21 cellular contexts compared by ENCODE assay signal in the genomic region with DNA sequence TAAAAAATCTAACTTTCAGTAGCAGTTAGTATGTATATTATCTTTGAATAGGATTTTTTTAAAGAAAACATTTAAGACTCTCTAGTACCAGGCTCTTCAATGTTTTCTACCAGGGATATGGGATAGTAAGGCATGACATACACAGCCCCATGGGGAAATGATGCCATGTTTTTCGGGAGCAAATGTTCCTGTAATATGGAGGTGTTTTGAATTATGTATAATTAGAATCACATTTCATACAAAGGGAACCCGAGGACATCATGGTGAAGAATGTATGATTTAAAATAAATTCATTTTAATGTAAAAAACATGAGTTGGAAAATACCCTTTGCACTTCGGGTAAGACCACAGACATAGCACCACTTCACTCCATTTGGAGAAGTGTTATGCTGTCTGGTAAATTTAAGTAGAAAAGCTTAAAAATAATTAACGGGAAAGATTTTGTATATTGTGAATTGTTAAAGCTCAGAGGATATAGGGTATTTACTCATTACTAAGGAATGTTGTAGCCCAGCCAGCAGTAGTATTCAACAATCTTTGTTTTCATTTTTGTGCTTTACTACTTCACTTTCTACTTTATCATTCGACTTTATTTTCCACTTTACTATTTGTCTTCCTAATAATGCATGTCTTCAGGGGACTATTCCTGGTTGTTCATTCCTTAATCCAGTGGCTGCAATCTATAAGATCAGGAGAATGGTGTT.
DNase-seq lines count a peak whose midpoint lies in the region; ATAC-seq, FAIRE-seq and TF ChIP-seq lines count a peak whose summit lies in the region.
"Had no signal": no experiment of that assay in that cellular context is flagged by ENCODE, and none has a peak within 500 bp of the region (broad histone marks: within the 10 kb centered on the region; RNA-seq: fewer than 3 reads in every experiment).

No MANE protein-coding gene starts in this region.

- in situ Hi-C loops in astrocyte of the cerebellum (cut with HindIII; ENCODE audit: low sequenced_read_pairs): no loop called here

- 47 to 59% methylated on average over 5 of the region's 5 CpGs for WGBS in pancreas, 2 donors

- DNase-seq in H54 (ENCODE audit: insufficient read length, low spot score) (no peak), astrocyte of the cerebellum (ENCODE audit: low read depth) (peak; percentile 18), fibroblast of mammary gland (ENCODE audit: low read depth) (peak; percentile 79), retinal pigment epithelial cell (ENCODE audit: low read depth) (peak; percentile 28), pancreas (no peak), DMS153 treated with DMSO at 0.1 percent for 48 hours (lab: John Stamatoyannopoulos, UW; ENCODE audit: unreplicated experiment) (no peak)
- DNase-seq: activated CD4-positive, alpha-beta memory T cell treated with anti-CD3 and anti-CD28 coated beads, Interleukin-2, amount 10 ng/mL, durations not matched to agents 7 days and 5 days; AML-193; amniotic stem cell; cerebellar nuclear complex; DMS79 treated with DMSO at 0.1 percent for 48 hours; effector CD4-positive, alpha-beta T cell; H9; natural killer cell; NCI-H1105; NCI-H2081 treated with DMSO at 0.1 percent for 48 hours; NCI-H510A; stimulated activated naive CD4-positive, alpha-beta T cell; tibial artery had no signal

- H3K4me3 ChIP-seq in astrocyte of the cerebellum (ENCODE audit: low read depth, low read length) (no peak overlapping the region), fibroblast of mammary gland (ENCODE audit: control insufficient read depth, low read depth, low read length) (no peak overlapping the region), retinal pigment epithelial cell (ENCODE audit: low read length) (no peak overlapping the region), pancreas (no peak overlapping the region)
- H3K4me3 ChIP-seq: tibial artery had no signal

- H3K27ac ChIP-seq in pancreas: no peak overlapping the region
- H3K27ac ChIP-seq: tibial artery had no signal

- ATAC-seq in pancreas (no peak), HG02973 (IDR thresholded peaks at IDR 0.05; ENCODE audit: unreplicated experiment) (no peak)
- ATAC-seq: natural killer cell, Right ventricle myocardium inferior had no signal

- no peaks in the 10 kb centered on the region for H3K36me3 ChIP-seq in pancreas
- H3K36me3 ChIP-seq: tibial artery had no signal

- no peak for TF ChIP-seq POLR2A in H54 (IDR thresholded peaks at IDR 0.05; ENCODE audit: low read depth, low read length)

- no peaks in the 10 kb centered on the region for H3K4me1 ChIP-seq in pancreas
- H3K4me1 ChIP-seq: tibial artery had no signal

- H3K9me3 ChIP-seq in pancreas: no peaks in the 10 kb centered on the region
- H3K9me3 ChIP-seq: tibial artery had no signal

- H3K27me3 ChIP-seq in pancreas: peaks cover 0 to 4% (median 0%) of the 10 kb centered on the region in 4 donors
- H3K27me3 ChIP-seq: tibial artery had no signal

- TF ChIP-seq CTCF in astrocyte of the cerebellum (IDR thresholded peaks at IDR 0.05; ENCODE audit: low read depth, low read length, missing control alignments) (no peak), fibroblast of mammary gland (conservative IDR thresholded peaks at IDR 0.05; ENCODE audit: control insufficient read depth, insufficient read depth, low read depth, low read length) (no peak), retinal pigment epithelial cell (conservative IDR thresholded peaks at IDR 0.05; ENCODE audit: low read depth, low read length) (no peak), pancreas (IDR thresholded peaks at IDR 0.05) (no peak)

- intact Hi-C loops in pancreas (cut with DNase I): no loop called here

- FAIRE-seq in H54 (lab: Jason Lieb, UNC) (peak; percentile 57), pancreas (lab: Jason Lieb, UNC) (no peak)

Comparison
In these comparisons a context has a peak if more than half of its experiments do, and no peak if none do; other contexts are left out.
1. DNase-seq: peak in astrocyte of the cerebellum (single experiment), fibroblast of mammary gland (single experiment) and retinal pigment epithelial cell (single experiment); none in H54 (single experiment), pancreas (0 of 6) and DMS153 treated with DMSO at 0.1 percent for 48 hours (single experiment).